ENCODE assay signal across 8 cellular contexts in genomic region chr2:171723724-171724683, GRCh38. TPM values are rescaled to one million over a fixed set of nuclear protein-coding genes. Genes with fewer than 3 reads are reported as not detected.
DNase-seq lines count a peak whose midpoint lies in the region; ATAC-seq and TF ChIP-seq lines count a peak whose summit lies in the region.

No MANE protein-coding gene starts in this region.

- no peaks in the 10 kb centered on the region for H3K4me1 ChIP-seq in CD8-positive, alpha-beta T cell (ENCODE audit: insufficient read depth, low read length)
- H3K4me1 ChIP-seq in colonic mucosa = no peaks in the 10 kb centered on the region

- no peak overlapping the region for H3K4me3 Mint-ChIP-seq in CD8-positive, alpha-beta T cell

- H3K27ac Mint-ChIP-seq in CD8-positive, alpha-beta T cell = no peak overlapping the region

- H3K4me3 ChIP-seq in AG04450 (ENCODE audit: low read depth, low read length) = no peak overlapping the region
- no peak overlapping the region for H3K4me3 ChIP-seq in MG63
- no peak overlapping the region for H3K4me3 ChIP-seq in CD8-positive, alpha-beta T cell (ENCODE audit: low read depth, low read length)
- no peak overlapping the region for H3K4me3 ChIP-seq in colonic mucosa

- CTCF ChIA-PET in AG04450 (lab: Charles Lee) = interaction anchor here (0.6 to 2.2 kb wide), 6 partner anchors 8 to 383 kb away, joined by 3 to 7 read pairs (median 3); no protein-coding TSS in a partner anchor
- CTCF ChIA-PET in CD8-positive, alpha-beta T cell (lab: Charles Lee) = no interaction called here

- H3K36me3 Mint-ChIP-seq in CD8-positive, alpha-beta T cell = peaks cover 63% of the 10 kb centered on the region

- no peak overlapping the region for H3K9ac ChIP-seq in colonic mucosa (ENCODE audit: low read depth in 2 of 2, low read length in 2 of 2)

- no peaks in the 10 kb centered on the region for H3K9me3 Mint-ChIP-seq in CD8-positive, alpha-beta T cell

- H3K4me1 Mint-ChIP-seq in CD8-positive, alpha-beta T cell (ENCODE audit: low read depth) = no peaks in the 10 kb centered on the region

- POLR2A ChIA-PET in AG04450 (lab: Yijun Ruan, JAX) = no interaction called here
- POLR2A ChIA-PET in CD8-positive, alpha-beta T cell (lab: Charles Lee) = interaction anchor here (0.6 kb wide), 1 partner anchor 34 kb away, joined by 4 read pairs; no protein-coding TSS in a partner anchor

- DNase-seq in AG04450 (ENCODE audit: low read depth, low spot score) (no peak), MG63 (peak; percentile 39), RKO (ENCODE audit: low spot score) (peak; percentile 24), globus pallidus (ENCODE audit: low spot score) (peak; percentile 62), colonic mucosa (no peak)
- DNase-seq in CD8-positive, alpha-beta T cell = no peak

- TF ChIP-seq CTCF in AG04450 (IDR thresholded peaks at IDR 0.05; ENCODE audit: low read depth, low read length) (peak; percentile 31), colonic mucosa (IDR thresholded peaks at IDR 0.05) (no peak)
- no peak for TF ChIP-seq CTCF in CD8-positive, alpha-beta T cell (IDR thresholded peaks at IDR 0.05)

- peaks cover 43% of the 10 kb centered on the region for H3K36me3 ChIP-seq in MG63
- peaks cover 11% of the 10 kb centered on the region for H3K36me3 ChIP-seq in CD8-positive, alpha-beta T cell (ENCODE audit: insufficient read depth, low read length)
- peaks cover 4% of the 10 kb centered on the region for H3K36me3 ChIP-seq in colonic mucosa

- no peaks in the 10 kb centered on the region for H3K9me3 ChIP-seq in AG04450 (ENCODE audit: control insufficient read depth, insufficient read depth, low read length)
- H3K9me3 ChIP-seq in MG63 = no peaks in the 10 kb centered on the region
- no peaks in the 10 kb centered on the region for H3K9me3 ChIP-seq in CD8-positive, alpha-beta T cell (ENCODE audit: low read length)
- no peaks in the 10 kb centered on the region for H3K9me3 ChIP-seq in colonic mucosa

- intact Hi-C loops in CD8-positive, alpha-beta T cell (cut with DNase I, micrococcal nuclease) = no loop called here
- intact Hi-C loops in colonic mucosa (cut with DNase I) = no loop called here

- no peak for ATAC-seq in CD8-positive, alpha-beta T cell
- ATAC-seq in HG02884 (IDR thresholded peaks at IDR 0.05; ENCODE audit: unreplicated experiment) = no peak
- ATAC-seq in GM21529 (IDR thresholded peaks at IDR 0.05; ENCODE audit: unreplicated experiment) = no peak

- H3K27me3 Mint-ChIP-seq in CD8-positive, alpha-beta T cell (ENCODE audit: low read depth) = no peaks in the 10 kb centered on the region

- H3K27ac ChIP-seq in AG04450 (ENCODE audit: low read depth, low read length) (no peak overlapping the region), colonic mucosa (no peak overlapping the region)
- H3K27ac ChIP-seq in CD8-positive, alpha-beta T cell (ENCODE audit: low read depth, low read length) = no peak overlapping the region

- H3K27me3 ChIP-seq in AG04450 (ENCODE audit: control insufficient read depth, insufficient read depth, low read length) = no peaks in the 10 kb centered on the region
- no peaks in the 10 kb centered on the region for H3K27me3 ChIP-seq in MG63
- H3K27me3 ChIP-seq in CD8-positive, alpha-beta T cell (ENCODE audit: insufficient read depth, low read length) = no peaks in the 10 kb centered on the region
- no peaks in the 10 kb centered on the region for H3K27me3 ChIP-seq in colonic mucosa

RNA-seq across cellular contexts. Expression of gene DYNC1I2, which starts 36.7 kb away (rescaled TPM):
- polyA plus RNA-seq in AG04450 (2011; rRNA removed) = 176 and 228 TPM in 2 replicates
- polyA minus RNA-seq in AG04450 (2011; rRNA and poly(A)+ RNA removed) = 81.7 and 123 TPM in 2 replicates
- 89.1 and 107 TPM in 2 replicates for total RNA-seq in MG63 (2014; rRNA removed; shearing (Covaris generic); ENCODE audit: low replicate concordance)
- 1 to 10 TPM; 6.9 to 9.1 TPM for total RNA-seq in CD8-positive, alpha-beta T cell
- total RNA-seq in colonic mucosa = 100 to 1,000 TPM in 1 of 2 donors, 10 to 100 TPM in 1; 88.3 to 107 TPM

Comparison
In these comparisons a context has a peak if more than half of its experiments do, and no peak if none do; other contexts are left out.
1. DNase-seq: peak in MG63 (single experiment), RKO (single experiment) and globus pallidus (single experiment); none in AG04450 (single experiment), CD8-positive, alpha-beta T cell (0 of 7) and colonic mucosa (single experiment).